In genomic region chr17:65482201-65482600, GRCh38 we compare ENCODE assay signal across 8 cellular contexts.
"Had no signal": no experiment of that assay in that cellular context is flagged by ENCODE, and none has a peak within 500 bp of the region (broad histone marks: within the 10 kb centered on the region; RNA-seq: fewer than 3 reads in every experiment).

No MANE protein-coding gene starts in this region.

- H3K4me3 ChIP-seq: GM23248, GM23338, HAP-1 had no signal

- H3K9me3 ChIP-seq: HAP-1 had no signal

- DNase-seq: GM23248, GOT3, H7, H9, HCEC 1CT had no signal

- H3K4me2 ChIP-seq: GM23338 had no signal

- H3K9ac ChIP-seq: GM23248 had no signal

- H2AFZ ChIP-seq: GM23248, GM23338 had no signal

- H3K36me3 ChIP-seq: HAP-1 had no signal

- H3K4me1 ChIP-seq: HAP-1 had no signal

- H3K27ac Mint-ChIP-seq: GM23338, H9 had no signal

- H3K4me3 Mint-ChIP-seq: GM23338, H9 had no signal

- H3K4me1 Mint-ChIP-seq: GM23338 had no signal

- ATAC-seq: GM23338, HCT116 had no signal

- H3K27ac ChIP-seq: GM23248 had no signal
